21 cellular contexts compared by ENCODE assay signal in genomic region chr2:200976710-200977109, GRCh38. TPM values are rescaled to one million over a fixed set of nuclear protein-coding genes. Genes with fewer than 3 reads are reported as not detected.
DNase-seq lines count a peak whose midpoint lies in the region; ATAC-seq, FAIRE-seq and TF ChIP-seq lines count a peak whose summit lies in the region.
"Had no signal": no experiment of that assay in that cellular context is flagged by ENCODE, and none has a peak within 500 bp of the region (broad histone marks: within the 10 kb centered on the region; RNA-seq: fewer than 3 reads in every experiment).

No MANE protein-coding gene starts in this region.

- TF ChIP-seq RAD21 in IMR-90 (IDR thresholded peaks at IDR 0.05; ENCODE audit: low read length) (no peak), SK-N-SH (IDR thresholded peaks at IDR 0.05; ENCODE audit: low read length) (no peak)

- H3K36me3 Mint-ChIP-seq in T-helper 17 cell (ENCODE audit: low read depth) = no peaks in the 10 kb centered on the region

- H3K79me1 ChIP-seq in IMR-90 (ENCODE audit: low read depth in 1 of 2, low read length in 2 of 2) = 0 out of 4 replicates have a peak, but pooled peaks cover 0 to 7% of the 10 kb centered on the region in 2 experiments

- DNase-seq in IMR-90 = no peak
- DNase-seq in T-helper 17 cell = no peak
- no peak for DNase-seq in SK-N-SH
- DNase-seq in NCI-H1694 (lab: John Stamatoyannopoulos, UW) = no peak
- no peak for DNase-seq in CD1c-positive myeloid dendritic cell (ENCODE audit: extremely low spot score)
- DNase-seq: 8988T; ACHN; BE2C; C1 segment of cervical spinal cord; Caco-2; Calu3; CD4-positive, alpha-beta T cell; CD8-positive, alpha-beta T cell; DMS79 treated with DMSO at 0.1 percent for 48 hours; GDM1 had no signal

- no peak overlapping the region for H2BK5ac ChIP-seq in IMR-90 (ENCODE audit: low read depth, low read length, poor library complexity, severe bottlenecking)

- H3K27ac ChIP-seq in IMR-90 (ENCODE audit: insufficient read depth, low read length) (no peak overlapping the region), SK-N-SH (ENCODE audit: low read depth in 2 of 2, low read length in 1 of 2) (no peak overlapping the region)
- H3K27ac ChIP-seq: BLaER1 had no signal

- in situ Hi-C loops in IMR-90 (cut with MboI; ENCODE audit: low sequenced_read_pairs) = no loop called here

- peak; percentile 56 for FAIRE-seq in G401.6 (lab: Jason Lieb, UNC)
- FAIRE-seq: D721Med, GM12878, GM12892 had no signal

- H3K4me2 ChIP-seq in IMR-90 (ENCODE audit: low read depth, low read length) (no peak overlapping the region), SK-N-SH (no peak overlapping the region)
- H3K4me2 ChIP-seq: BLaER1 had no signal

- no peaks in the 10 kb centered on the region for H3K4me1 ChIP-seq in IMR-90 (ENCODE audit: control insufficient read depth, insufficient read depth, low read length)
- H3K4me1 ChIP-seq in SK-N-SH (ENCODE audit: control insufficient read depth in 1 of 2, insufficient read depth in 2 of 2, low read depth in 1 of 2, low read length in 1 of 2) = no peaks in the 10 kb centered on the region
- H3K4me1 ChIP-seq: BLaER1, Caco-2 had no signal

- peaks cover 7% of the 10 kb centered on the region for H3K36me3 ChIP-seq in IMR-90 (ENCODE audit: control insufficient read depth, insufficient read depth, low read length)
- peaks cover 19 to 22% of the 10 kb centered on the region in 2 experiments for H3K36me3 ChIP-seq in SK-N-SH (replicated peaks in 1 of 2; ENCODE audit: control insufficient read depth in 1 of 2, insufficient read depth in 2 of 2, low read length in 1 of 2)
- H3K36me3 ChIP-seq: BE2C had no signal

- no peaks in the 10 kb centered on the region for H3K27me3 ChIP-seq in IMR-90 (ENCODE audit: control insufficient read depth, insufficient read depth, low read length)
- H3K27me3 ChIP-seq in SK-N-SH (ENCODE audit: insufficient read depth) = no peaks in the 10 kb centered on the region
- H3K27me3 ChIP-seq: BE2C, BLaER1 had no signal

- no peak overlapping the region for H4K5ac ChIP-seq in IMR-90 (ENCODE audit: low read depth, low read length)

- H2BK15ac ChIP-seq in IMR-90 (ENCODE audit: low read depth, low read length) = no peak overlapping the region

- no peak for TF ChIP-seq CTCF in IMR-90 (conservative IDR thresholded peaks at IDR 0.05; ENCODE audit: low read depth, low read length)
- no peak for TF ChIP-seq CTCF in SK-N-SH (IDR thresholded peaks at IDR 0.05)

- CTCF ChIA-PET in IMR-90 (lab: Yijun Ruan, JAX) (no interaction called here), SK-N-SH (lab: Yijun Ruan, JAX) (interaction anchor here (0.5 to 5.3 kb wide), 3 partner anchors 13 to 1236 kb away, joined by 3 to 23 read pairs (median 4); partner anchors contain the start of gene ORC2)

- no peak for ATAC-seq in IMR-90 (ENCODE audit: low read depth)
- ATAC-seq in T-helper 17 cell = no peak
- ATAC-seq: CD8-positive, alpha-beta T cell; GM12878 had no signal

- 0 out of 2 replicates have a peak, but pooled peaks cover 7% of the 10 kb centered on the region for H3K9me1 ChIP-seq in IMR-90 (ENCODE audit: insufficient read depth, low read length)

- H3K4me1 Mint-ChIP-seq in T-helper 17 cell = peaks cover 5% of the 10 kb centered on the region
- H3K4me1 Mint-ChIP-seq: CD14-positive monocyte had no signal

- no peak overlapping the region for H4K91ac ChIP-seq in IMR-90 (ENCODE audit: insufficient read depth, low read depth, low read length)

- H3K9ac ChIP-seq in IMR-90 (ENCODE audit: low read depth, low read length) = no peak overlapping the region
- no peak overlapping the region for H3K9ac ChIP-seq in SK-N-SH
- H3K9ac ChIP-seq: BLaER1 had no signal

- TF ChIP-seq EP300 in SK-N-SH (IDR thresholded peaks at IDR 0.05; ENCODE audit: borderline replicate concordance in 1 of 2, low read depth in 1 of 2, low read length in 1 of 2) = no peak

- H3K4me3 ChIP-seq in IMR-90 (ENCODE audit: insufficient read depth, low read depth, low read length) (no peak overlapping the region), SK-N-SH (ENCODE audit: low read depth in 2 of 2, low read length in 1 of 2) (no peak overlapping the region)
- H3K4me3 ChIP-seq: BLaER1, GM12878 had no signal

- H2BK20ac ChIP-seq in IMR-90 (ENCODE audit: low read depth, low read length) = no peak overlapping the region

- no peak overlapping the region for H2AK5ac ChIP-seq in IMR-90 (ENCODE audit: low read depth, low read length)

- H3F3A ChIP-seq in SK-N-SH (replicated peaks; ENCODE audit: insufficient read depth) = peaks cover 7% of the 10 kb centered on the region

- H3K27me3 Mint-ChIP-seq in T-helper 17 cell = no peaks in the 10 kb centered on the region
- H3K27me3 Mint-ChIP-seq: CD4-positive, alpha-beta T cell had no signal

- POLR2A ChIA-PET in IMR-90 (lab: Charles Lee; ENCODE audit: unreplicated experiment) = no interaction called here
- POLR2A ChIA-PET in SK-N-SH (lab: Yijun Ruan, JAX) = no interaction called here

- H3K4me3 Mint-ChIP-seq in T-helper 17 cell = no peak overlapping the region
- H3K4me3 Mint-ChIP-seq: CD14-positive monocyte; CD4-positive, alpha-beta T cell; CD8-positive, alpha-beta T cell had no signal

- no peak overlapping the region for H3K23ac ChIP-seq in IMR-90 (ENCODE audit: low read depth, low read length)

- H2AK9ac ChIP-seq in IMR-90 (replicated peaks; ENCODE audit: low read depth, low read length, poor library complexity) = no peak overlapping the region

- TF ChIP-seq POLR2A in IMR-90 (IDR thresholded peaks at IDR 0.05; ENCODE audit: low read depth, low read length) = no peak

- H3K79me2 ChIP-seq in SK-N-SH (ENCODE audit: insufficient read depth) = no peaks in the 10 kb centered on the region

- no peak overlapping the region for H2BK120ac ChIP-seq in IMR-90 (ENCODE audit: low read depth, low read length)

- peak overlapping the region; percentile 47 for H3K27ac Mint-ChIP-seq in T-helper 17 cell
- H3K27ac Mint-ChIP-seq: CD4-positive, alpha-beta T cell; CD8-positive, alpha-beta T cell had no signal

- dilution Hi-C loops in IMR-90 (cut with HindIII; ENCODE audit: low sequenced_read_pairs, unreplicated experiment) = no loop called here

- H3K9me3 ChIP-seq in IMR-90 (ENCODE audit: control insufficient read depth, insufficient read depth, low read length) (no peaks in the 10 kb centered on the region), T-helper 17 cell (ENCODE audit: control insufficient read depth, low read length, poor library complexity, severe bottlenecking) (no peaks in the 10 kb centered on the region), SK-N-SH (no peaks in the 10 kb centered on the region)
- H3K9me3 ChIP-seq: BE2C, BLaER1, Caco-2 had no signal

- no peak overlapping the region for H3K56ac ChIP-seq in IMR-90 (ENCODE audit: extremely low read depth, insufficient read depth, low read length)

- no peak overlapping the region for H3K14ac ChIP-seq in IMR-90 (replicated peaks; ENCODE audit: low read depth, low read length)

- no peaks in the 10 kb centered on the region for H3K9me2 ChIP-seq in SK-N-SH

- BruUV-seq in IMR-90 (replicated peaks; lab: Mats Ljungman, UMichigan) = no TSS peak

- no peaks in the 10 kb centered on the region for H4K20me1 ChIP-seq in IMR-90 (ENCODE audit: insufficient read depth, low read length)
- no peaks in the 10 kb centered on the region for H4K20me1 ChIP-seq in SK-N-SH (ENCODE audit: insufficient read depth)
- H4K20me1 ChIP-seq: BLaER1 had no signal

- no peak overlapping the region for H3K4ac ChIP-seq in IMR-90 (ENCODE audit: low read depth, low read length)

- H2AFZ ChIP-seq in IMR-90 (replicated peaks; ENCODE audit: low read length, poor library complexity) (no peak overlapping the region), SK-N-SH (ENCODE audit: low read depth) (no peak overlapping the region)

- H4K8ac ChIP-seq in IMR-90 (ENCODE audit: low read depth in 2 of 2, low read length in 2 of 2) = no peak overlapping the region

- intact Hi-C loops in IMR-90 (cut with micrococcal nuclease) = no loop called here

- no peak overlapping the region for H3K18ac ChIP-seq in IMR-90 (ENCODE audit: low read depth, low read length)

TF ChIP-seq in IMR-90, 13 proteins besides CTCF, POLR2A, EP300 and RAD21:
- TF ChIP-seq CEBPB (IDR thresholded peaks at IDR 0.05; ENCODE audit: low read depth, low read length) (peak; percentile 74), SMC3 (IDR thresholded peaks at IDR 0.05; ENCODE audit: low read depth, low read length) (no peak)

TF ChIP-seq in SK-N-SH, 30 proteins besides CTCF, POLR2A, EP300 and RAD21:
- no peak for TF ChIP-seq MXI1 (IDR thresholded peaks at IDR 0.05; ENCODE audit: low read depth, low read length)
- no peak for TF ChIP-seq RXRA (IDR thresholded peaks at IDR 0.05; ENCODE audit: borderline replicate concordance, low read depth)

RNA-seq across cellular contexts. Expression of gene ORC2, which starts 13.2 kb away (rescaled TPM):
- total RNA-seq in IMR-90 (2012; rRNA removed) (10.0 and 13.3 TPM in 2 replicates), T-helper 17 cell (10 to 100 TPM; 28.7 to 29.8 TPM)
- polyA plus RNA-seq in IMR-90 (2012; rRNA removed) (3.0 and 4.4 TPM in 2 replicates), SK-N-SH (2012; rRNA removed) (3.4 and 3.9 TPM in 2 replicates)
- 0.78 and 1.5 TPM in 2 replicates for polyA plus RNA-seq in IMR-90 (2012; cell fraction: cytosol; rRNA removed)
- polyA plus RNA-seq in IMR-90 (2012; cell fraction: nucleus; rRNA removed; ENCODE audit: low replicate concordance) = 0.97 and 7.1 TPM in 2 replicates
- polyA plus RNA-seq in SK-N-SH (2012; cell fraction: cytosol; rRNA removed) = 5.3 and 5.7 TPM in 2 replicates
- 5.7 and 12.3 TPM in 2 replicates for polyA plus RNA-seq in SK-N-SH (2012; cell fraction: nucleus; rRNA removed)
